ENCODE assay signal across 32 cellular contexts in genomic region chr2:80475970-80476369, GRCh38.
"Had no signal": no experiment of that assay in that cellular context is flagged by ENCODE, and none has a peak within 500 bp of the region (broad histone marks: within the 10 kb centered on the region; RNA-seq: fewer than 3 reads in every experiment).

No MANE protein-coding gene starts in this region.

- H3K27me3 Mint-ChIP-seq: activated B cell treated with CpG ODN at 0.5 μM for 24 hours; activated CD4-positive, alpha-beta memory T cell treated with anti-CD3 and anti-CD28 coated beads for 36 hours; activated naive CD4-positive, alpha-beta T cell treated with anti-CD3 and anti-CD28 coated beads, Interleukin-2, amount 10 ng/mL, durations not matched to agents 7 days and 5 days; activated naive CD8-positive, alpha-beta T cell had no signal

- ATAC-seq: activated T-cell treated with anti-CD3 and anti-CD28 coated beads, Interleukin-2, amount 50 U/mL, for 4 hours; Panc1 had no signal

- H3K27me3 ChIP-seq: ascending aorta, MG63 had no signal

- H3K36me3 ChIP-seq: ascending aorta, MG63 had no signal

- H3K4me1 ChIP-seq: ascending aorta had no signal

- H3K4me1 Mint-ChIP-seq: activated B cell treated with CpG ODN at 0.5 μM for 24 hours; activated naive CD4-positive, alpha-beta T cell treated with anti-CD3 and anti-CD28 coated beads, Interleukin-2, amount 10 ng/mL, durations not matched to agents 7 days and 5 days had no signal

- H3K4me3 Mint-ChIP-seq: activated B cell treated with CpG ODN at 0.5 μM for 24 hours; activated CD4-positive, alpha-beta memory T cell treated with anti-CD3 and anti-CD28 coated beads for 36 hours; activated naive CD4-positive, alpha-beta T cell treated with anti-CD3 and anti-CD28 coated beads, Interleukin-2, amount 10 ng/mL, durations not matched to agents 7 days and 5 days; activated naive CD8-positive, alpha-beta T cell; activated T-cell treated with anti-CD3 and anti-CD28 coated beads, Interleukin-2, amount 50 U/mL, for 4 hours; activated T-helper 1 cell treated with anti-CD3 and anti-CD28 coated beads, Interleukin-12 subunit alpha, Interleukin-12 subunit beta, Interleukin-2, Interleukin-4 antibody, amounts not matched to agents 30 ng/mL and 10 ng/mL and 1 ng/mL, durations not matched to agents 14 hours and 24 hours and 36 hours had no signal

- H3K27ac ChIP-seq: ascending aorta, VCaP had no signal

- DNase-seq: activated B cell treated with CpG ODN at 0.5 μM for 24 hours; activated CD4-positive, alpha-beta memory T cell treated with anti-CD3 and anti-CD28 coated beads for 36 hours; activated CD4-positive, alpha-beta T cell treated with anti-CD3 and anti-CD28 coated beads for 4 hours; activated CD4-positive, alpha-beta T cell treated with anti-CD3 and anti-CD28 coated beads, Interleukin-2, amount 50 U/mL, for 1 hour; activated CD4-positive, CD25-positive, alpha-beta regulatory T cell treated with anti-CD3 and anti-CD28 coated beads, Interleukin-2, amount 50 U/mL, for 72 hours; activated CD8-positive, alpha-beta memory T cell treated with anti-CD3 and anti-CD28 coated beads, Interleukin-2, amount 50 U/mL, for 4 hours; activated naive CD4-positive, alpha-beta T cell treated with anti-CD3 and anti-CD28 coated beads, Interleukin-2, amount 10 ng/mL, durations not matched to agents 7 days and 5 days; activated T-cell treated with anti-CD3 and anti-CD28 coated beads for 4 hours; activated T-cell treated with anti-CD3 and anti-CD28 coated beads, Interleukin-2, amount 50 U/mL, for 4 hours; amniotic stem cell; Kasumi-1; KG1; MG63; NCI-H1092 treated with DMSO at 0.1 percent for 48 hours; NCI-H1417; NCI-H146; NCI-H187; NCI-H2029 treated with DMSO at 0.1 percent for 48 hours; NCI-H2107; NCI-H2171; NCI-H510A; NCI-H526; NCI-H748 treated with DMSO at 0.1 percent for 48 hours; SIG-M5; T-helper 1 cell; T-helper 2 cell; T-helper 9 cell had no signal

- H3K9me3 ChIP-seq: ascending aorta, MG63 had no signal

- H3K4me3 ChIP-seq: ascending aorta, MG63 had no signal

- H3K27ac Mint-ChIP-seq: activated B cell treated with CpG ODN at 0.5 μM for 24 hours; activated CD4-positive, alpha-beta memory T cell treated with anti-CD3 and anti-CD28 coated beads for 36 hours; activated naive CD4-positive, alpha-beta T cell treated with anti-CD3 and anti-CD28 coated beads, Interleukin-2, amount 10 ng/mL, durations not matched to agents 7 days and 5 days; activated naive CD8-positive, alpha-beta T cell; activated T-helper 1 cell treated with anti-CD3 and anti-CD28 coated beads, Interleukin-12 subunit alpha, Interleukin-12 subunit beta, Interleukin-2, Interleukin-4 antibody, amounts not matched to agents 30 ng/mL and 10 ng/mL and 1 ng/mL, durations not matched to agents 14 hours and 24 hours and 36 hours had no signal

- H3K36me3 Mint-ChIP-seq: activated CD4-positive, alpha-beta memory T cell treated with anti-CD3 and anti-CD28 coated beads for 36 hours; activated naive CD4-positive, alpha-beta T cell treated with anti-CD3 and anti-CD28 coated beads, Interleukin-2, amount 10 ng/mL, durations not matched to agents 7 days and 5 days; activated naive CD8-positive, alpha-beta T cell had no signal
